Comparison of ENCODE assay signal across 28 cellular contexts in the genomic region with DNA sequence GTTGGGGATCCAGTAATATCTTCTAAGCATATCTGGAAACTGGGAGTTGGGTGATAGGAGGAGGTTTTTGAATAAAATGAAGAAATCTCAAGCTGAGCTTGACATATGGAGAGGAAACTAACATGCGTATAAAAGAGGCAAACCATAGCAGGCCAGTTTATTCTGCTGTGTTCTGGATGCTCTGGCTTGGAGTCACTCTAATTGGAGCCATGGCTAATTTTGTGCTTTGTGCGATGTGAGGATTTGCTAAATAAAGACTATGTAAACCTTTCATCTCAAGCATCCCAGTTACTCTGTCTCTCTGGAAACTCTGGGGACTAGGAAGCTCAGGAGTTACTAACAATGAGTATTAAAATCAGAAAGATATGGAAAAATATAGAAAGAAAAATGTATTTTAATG.
DNase-seq lines count a peak whose midpoint lies in the region; ATAC-seq and TF ChIP-seq lines count a peak whose summit lies in the region.
"Had no signal": no experiment of that assay in that cellular context is flagged by ENCODE, and none has a peak within 500 bp of the region (broad histone marks: within the 10 kb centered on the region; RNA-seq: fewer than 3 reads in every experiment).

No MANE protein-coding gene starts in this region.

- H3K4me1 Mint-ChIP-seq in activated CD4-positive, alpha-beta memory T cell treated with anti-CD3 and anti-CD28 coated beads for 36 hours (ENCODE audit: low read depth) = peaks cover 60% of the 10 kb centered on the region
- H3K4me1 Mint-ChIP-seq in activated CD4-positive, alpha-beta memory T cell treated with anti-CD3 and anti-CD28 coated beads, Interleukin-2, amount 10 ng/mL, durations not matched to agents 7 days and 5 days = peaks cover 29% of the 10 kb centered on the region
- H3K4me1 Mint-ChIP-seq in effector memory CD8-positive, alpha-beta T cell (ENCODE audit: low read depth in 2 of 2) = peaks cover 39 to 60% of the 10 kb centered on the region in 2 donors
- H3K4me1 Mint-ChIP-seq in naive thymus-derived CD4-positive, alpha-beta T cell = peaks cover 46 to 77% (median 62%) of the 10 kb centered on the region in 7 donors

- no peak overlapping the region for H3K27ac ChIP-seq in naive thymus-derived CD4-positive, alpha-beta T cell (ENCODE audit: low read depth, low read length)
- no peak overlapping the region for H3K27ac ChIP-seq in osteoblast (ENCODE audit: low read depth, low read length)
- H3K27ac ChIP-seq: epithelial cell of prostate, left lung, upper lobe of left lung had no signal

- H3K4me3 Mint-ChIP-seq in activated CD4-positive, alpha-beta memory T cell treated with anti-CD3 and anti-CD28 coated beads for 36 hours = no peak overlapping the region
- no peak overlapping the region for H3K4me3 Mint-ChIP-seq in activated CD4-positive, alpha-beta memory T cell treated with anti-CD3 and anti-CD28 coated beads, Interleukin-2, amount 10 ng/mL, durations not matched to agents 7 days and 5 days
- peak overlapping the region; percentile 32 to 54 for H3K4me3 Mint-ChIP-seq in effector memory CD8-positive, alpha-beta T cell
- H3K4me3 Mint-ChIP-seq in naive thymus-derived CD4-positive, alpha-beta T cell = peak overlapping the region in 7 of 10 donors; percentile 5 to 56 (median 25)
- H3K4me3 Mint-ChIP-seq: activated CD4-positive, alpha-beta T cell treated with anti-CD3 and anti-CD28 coated beads, Interleukin-2, amount 10 ng/mL, durations not matched to agents 7 days and 5 days; HFFc6 had no signal

- H3K27me3 Mint-ChIP-seq in activated CD4-positive, alpha-beta memory T cell treated with anti-CD3 and anti-CD28 coated beads for 36 hours = no peaks in the 10 kb centered on the region
- no peaks in the 10 kb centered on the region for H3K27me3 Mint-ChIP-seq in activated CD4-positive, alpha-beta memory T cell treated with anti-CD3 and anti-CD28 coated beads, Interleukin-2, amount 10 ng/mL, durations not matched to agents 7 days and 5 days
- no peaks in the 10 kb centered on the region for H3K27me3 Mint-ChIP-seq in effector memory CD8-positive, alpha-beta T cell
- H3K27me3 Mint-ChIP-seq in naive thymus-derived CD4-positive, alpha-beta T cell = no peaks in the 10 kb centered on the region
- H3K27me3 Mint-ChIP-seq: activated CD4-positive, alpha-beta T cell treated with anti-CD3 and anti-CD28 coated beads, Interleukin-2, amount 10 ng/mL, durations not matched to agents 7 days and 5 days had no signal

- in situ Hi-C loops in G401 (cut with HindIII; ENCODE audit: low sequenced_read_pairs) = no loop called here

- no peak overlapping the region for H2AFZ ChIP-seq in osteoblast (ENCODE audit: low read length)

- peaks cover 2% of the 10 kb centered on the region for H4K20me1 ChIP-seq in osteoblast (ENCODE audit: insufficient read depth, low read length)

- peaks cover 51% of the 10 kb centered on the region for H3K36me3 Mint-ChIP-seq in activated CD4-positive, alpha-beta memory T cell treated with anti-CD3 and anti-CD28 coated beads for 36 hours
- H3K36me3 Mint-ChIP-seq in activated CD4-positive, alpha-beta memory T cell treated with anti-CD3 and anti-CD28 coated beads, Interleukin-2, amount 10 ng/mL, durations not matched to agents 7 days and 5 days (ENCODE audit: low read depth) = peaks cover 81% of the 10 kb centered on the region
- H3K36me3 Mint-ChIP-seq in effector memory CD8-positive, alpha-beta T cell (ENCODE audit: insufficient read depth) = peaks cover 57% of the 10 kb centered on the region
- peaks cover 20 to 68% (median 55%) of the 10 kb centered on the region in 5 donors for H3K36me3 Mint-ChIP-seq in naive thymus-derived CD4-positive, alpha-beta T cell

- TF ChIP-seq CTCF in osteoblast (IDR thresholded peaks at IDR 0.05; ENCODE audit: extremely low read depth, low read depth, low read length) = no peak

- no peak for ATAC-seq in effector memory CD8-positive, alpha-beta T cell (replicated peaks)
- no peak for ATAC-seq in naive thymus-derived CD4-positive, alpha-beta T cell
- no peak for ATAC-seq in GM21786 (IDR thresholded peaks at IDR 0.05; ENCODE audit: unreplicated experiment)
- ATAC-seq: GM12878, left lung, mucosa of descending colon had no signal

- POLR2A ChIA-PET in activated CD4-positive, alpha-beta memory T cell treated with anti-CD3 and anti-CD28 coated beads for 36 hours (lab: Charles Lee) = no interaction called here
- POLR2A ChIA-PET in activated CD4-positive, alpha-beta memory T cell treated with anti-CD3 and anti-CD28 coated beads, Interleukin-2, amount 10 ng/mL, durations not matched to agents 7 days and 5 days (lab: Charles Lee) = interaction anchor here (1.2 kb wide), 1 partner anchor 10 kb away, joined by 3 read pairs; no protein-coding TSS in a partner anchor
- POLR2A ChIA-PET in naive thymus-derived CD4-positive, alpha-beta T cell (lab: Charles Lee) = interaction anchor here (0.7 kb wide), 1 partner anchor 10 kb away, joined by 3 read pairs; no protein-coding TSS in a partner anchor

- H3K9me3 ChIP-seq in naive thymus-derived CD4-positive, alpha-beta T cell (ENCODE audit: control insufficient read depth in 2 of 3, low read length in 3 of 3) = no peaks in the 10 kb centered on the region
- no peaks in the 10 kb centered on the region for H3K9me3 ChIP-seq in osteoblast (ENCODE audit: low read depth, low read length)
- H3K9me3 ChIP-seq: Caco-2, left lung, mucosa of descending colon, upper lobe of left lung had no signal

- peaks cover 4 to 20% (median 18%) of the 10 kb centered on the region in 3 experiments for H3K36me3 ChIP-seq in naive thymus-derived CD4-positive, alpha-beta T cell (ENCODE audit: control insufficient read depth in 2 of 3, insufficient read depth in 3 of 3, low read length in 3 of 3)
- peaks cover 27% of the 10 kb centered on the region for H3K36me3 ChIP-seq in osteoblast (ENCODE audit: insufficient read depth, low read length)

- H3K4me3 ChIP-seq in naive thymus-derived CD4-positive, alpha-beta T cell (ENCODE audit: low read length) = no peak overlapping the region
- no peak overlapping the region for H3K4me3 ChIP-seq in osteoblast (ENCODE audit: insufficient read depth, low read length)
- H3K4me3 ChIP-seq: GM12878, left lung, mucosa of descending colon, upper lobe of left lung had no signal

- peaks cover 22 to 42% of the 10 kb centered on the region in 2 donors for H3K4me1 ChIP-seq in naive thymus-derived CD4-positive, alpha-beta T cell (ENCODE audit: control insufficient read depth in 2 of 2, insufficient read depth in 2 of 2, low read length in 2 of 2)
- H3K4me1 ChIP-seq in osteoblast (ENCODE audit: insufficient read depth, low read length) = no peaks in the 10 kb centered on the region
- H3K4me1 ChIP-seq: Caco-2 had no signal

- H3K4me2 ChIP-seq in osteoblast (ENCODE audit: insufficient read depth, low read length) = no peak overlapping the region

- peak overlapping the region; percentile 49 for H3K27ac Mint-ChIP-seq in activated CD4-positive, alpha-beta memory T cell treated with anti-CD3 and anti-CD28 coated beads for 36 hours
- H3K27ac Mint-ChIP-seq in activated CD4-positive, alpha-beta memory T cell treated with anti-CD3 and anti-CD28 coated beads, Interleukin-2, amount 10 ng/mL, durations not matched to agents 7 days and 5 days = no peak overlapping the region
- peak overlapping the region; percentile 44 to 82 for H3K27ac Mint-ChIP-seq in effector memory CD8-positive, alpha-beta T cell
- H3K27ac Mint-ChIP-seq in naive thymus-derived CD4-positive, alpha-beta T cell = peak overlapping the region in 7 of 9 donors; percentile 14 to 70 (median 46)
- H3K27ac Mint-ChIP-seq: activated CD4-positive, alpha-beta T cell treated with anti-CD3 and anti-CD28 coated beads, Interleukin-2, amount 10 ng/mL, durations not matched to agents 7 days and 5 days; HFFc6 had no signal

- no peak for DNase-seq in activated CD4-positive, alpha-beta memory T cell treated with anti-CD3 and anti-CD28 coated beads for 36 hours
- DNase-seq in activated CD4-positive, alpha-beta memory T cell treated with anti-CD3 and anti-CD28 coated beads, Interleukin-2, amount 10 ng/mL, durations not matched to agents 7 days and 5 days = no peak
- peak; percentile 92 for DNase-seq in G401 (ENCODE audit: low spot score)
- DNase-seq in effector memory CD8-positive, alpha-beta T cell = no peak
- DNase-seq in naive thymus-derived CD4-positive, alpha-beta T cell = no peak
- DNase-seq in nucleus accumbens (lab: John Stamatoyannopoulos, UW) = no peak
- DNase-seq in osteoblast (ENCODE audit: insufficient read length, low spot score, missing footprints) = no peak
- DNase-seq: 8988T; activated CD4-positive, alpha-beta T cell treated with anti-CD3 and anti-CD28 coated beads, Interleukin-2, amount 10 ng/mL, durations not matched to agents 7 days and 5 days; activated CD8-positive, alpha-beta memory T cell treated with anti-CD3 and anti-CD28 coated beads, Interleukin-2, amount 50 U/mL, for 48 hours; activated gamma-delta T cell treated with Interleukin-2 at 50 U/mL for 16 hours; AML-193; Caco-2; central memory CD4-positive, alpha-beta T cell; DMS79 treated with DMSO at 0.1 percent for 48 hours; HFFc6; left lung; mucosa of descending colon; NCI-H1048; NCI-H1930; NCI-H226; NCI-H82; occipital lobe; OCI-M1; upper lobe of left lung had no signal

- peaks cover 81% of the 10 kb centered on the region for H3K79me2 ChIP-seq in osteoblast (ENCODE audit: insufficient read depth, low read length)

- H3K27me3 ChIP-seq in naive thymus-derived CD4-positive, alpha-beta T cell (ENCODE audit: control insufficient read depth in 2 of 2, insufficient read depth in 2 of 2, low read length in 2 of 2) = no peaks in the 10 kb centered on the region
- no peaks in the 10 kb centered on the region for H3K27me3 ChIP-seq in osteoblast (ENCODE audit: insufficient read depth, low read length)
- H3K27me3 ChIP-seq: left lung, upper lobe of left lung had no signal

- intact Hi-C loops in activated CD4-positive, alpha-beta memory T cell treated with anti-CD3 and anti-CD28 coated beads for 36 hours (cut with micrococcal nuclease) = no loop called here
- intact Hi-C loops in naive thymus-derived CD4-positive, alpha-beta T cell (cut with micrococcal nuclease) = no loop called here

- CTCF ChIA-PET in activated CD4-positive, alpha-beta memory T cell treated with anti-CD3 and anti-CD28 coated beads for 36 hours (lab: Charles Lee) = interaction anchor here (0.6 kb wide), 1 partner anchor 24 kb away, joined by 3 read pairs; no protein-coding TSS in a partner anchor
- CTCF ChIA-PET in activated CD4-positive, alpha-beta memory T cell treated with anti-CD3 and anti-CD28 coated beads, Interleukin-2, amount 10 ng/mL, durations not matched to agents 7 days and 5 days (lab: Charles Lee) = interaction anchor here (0.9 kb wide), 1 partner anchor 67 kb away, joined by 4 read pairs; a partner anchor contains a TSS
- CTCF ChIA-PET in naive thymus-derived CD4-positive, alpha-beta T cell (lab: Charles Lee) = no interaction called here

- H3K9me3 Mint-ChIP-seq in activated CD4-positive, alpha-beta memory T cell treated with anti-CD3 and anti-CD28 coated beads for 36 hours = peaks cover 7% of the 10 kb centered on the region
- peaks cover 11% of the 10 kb centered on the region for H3K9me3 Mint-ChIP-seq in activated CD4-positive, alpha-beta memory T cell treated with anti-CD3 and anti-CD28 coated beads, Interleukin-2, amount 10 ng/mL, durations not matched to agents 7 days and 5 days
- H3K9me3 Mint-ChIP-seq in effector memory CD8-positive, alpha-beta T cell = no peaks in the 10 kb centered on the region
- peaks cover 0 to 11% (median 6%) of the 10 kb centered on the region in 11 donors for H3K9me3 Mint-ChIP-seq in naive thymus-derived CD4-positive, alpha-beta T cell
- H3K9me3 Mint-ChIP-seq: HFFc6 had no signal

Comparison
In these comparisons a context has a peak if more than half of its experiments do, and no peak if none do; other contexts are left out.
1. H3K4me3 Mint-ChIP-seq: peak in effector memory CD8-positive, alpha-beta T cell (2 of 2) and naive thymus-derived CD4-positive, alpha-beta T cell (7 of 10); none in activated CD4-positive, alpha-beta memory T cell treated with anti-CD3 and anti-CD28 coated beads for 36 hours (single experiment) and activated CD4-positive, alpha-beta memory T cell treated with anti-CD3 and anti-CD28 coated beads, Interleukin-2, amount 10 ng/mL, durations not matched to agents 7 days and 5 days (single experiment).